Comparison of ENCODE assay signal across 8 cellular contexts in genomic region chr2:48140586-48140985, GRCh38.
"Had no signal": no experiment of that assay in that cellular context is flagged by ENCODE, and none has a peak within 500 bp of the region (broad histone marks: within the 10 kb centered on the region; RNA-seq: fewer than 3 reads in every experiment).

No MANE protein-coding gene starts in this region.

- H3K4me3 Mint-ChIP-seq: HFFc6 had no signal

- H3K9me3 ChIP-seq: HAP-1 had no signal

- H3K9ac ChIP-seq: GM23248 had no signal

- FAIRE-seq: HTR-8/SVneo had no signal

- ATAC-seq: HCT116 had no signal

- H3K4me3 ChIP-seq: GM23248, HAP-1 had no signal

- H3K36me3 ChIP-seq: HAP-1 had no signal

- H3K9me3 Mint-ChIP-seq: HFFc6 had no signal

- DNase-seq: GM23248, GOT3, H7, HFFc6, IMR-90 had no signal

- H3K27ac Mint-ChIP-seq: HFFc6 had no signal

- H3K27ac ChIP-seq: GM23248 had no signal

- H3K4me1 ChIP-seq: HAP-1 had no signal
